ENCODE assay signal across 8 cellular contexts in the genomic region with DNA sequence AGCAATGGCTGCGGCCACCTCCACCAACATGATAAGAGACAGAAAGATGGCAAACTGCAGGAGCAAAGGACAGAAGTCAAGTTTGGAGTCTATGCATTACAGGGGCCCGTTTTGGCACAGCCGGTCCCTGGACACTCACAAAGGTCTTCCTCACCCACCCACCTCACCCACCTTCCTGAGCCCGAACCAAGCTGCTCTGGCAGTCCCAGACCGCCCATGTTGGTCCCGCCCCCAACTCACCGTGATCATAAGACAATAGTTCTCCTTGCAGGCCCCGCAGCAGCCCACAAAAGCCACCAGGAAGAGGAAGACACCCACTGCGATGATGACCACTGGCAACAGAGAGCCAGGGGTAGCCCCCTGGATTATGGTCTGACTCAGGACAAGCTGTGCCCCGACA. TPM values are rescaled to one million over a fixed set of nuclear protein-coding genes. Genes with fewer than 3 reads are reported as not detected.
DNase-seq lines count a peak whose midpoint lies in the region; ATAC-seq, FAIRE-seq and TF ChIP-seq lines count a peak whose summit lies in the region.

No MANE protein-coding gene starts in this region.

- ATAC-seq in stimulated activated naive CD8-positive, alpha-beta T cell treated with anti-CD3 and anti-CD28 coated beads, Interleukin-15, Interleukin-2, amounts not matched to agents 100 U/mL and 50 U/mL, for 24 hours, result no peak
- ATAC-seq in naive B cell (ENCODE audit: low read depth in 2 of 2) (no peak), HG02759 (IDR thresholded peaks at IDR 0.05; ENCODE audit: unreplicated experiment) (no peak), esophagus mucosa (no peak)

- peak overlapping the region; percentile 67 for H3K27ac Mint-ChIP-seq in stimulated activated naive CD8-positive, alpha-beta T cell treated with anti-CD3 and anti-CD28 coated beads, Interleukin-15, Interleukin-2, amounts not matched to agents 100 ng/mL and 50 ng/mL, for 24 hours
- H3K27ac Mint-ChIP-seq in dendritic cell treated with granulocyte-macrophage colony-stimulating factor and Interleukin-4, amounts not matched to agents 40 ng/mL and 50 ng/mL, for 4 days, result peak overlapping the region; percentile 90
- H3K27ac Mint-ChIP-seq in naive B cell, result peak overlapping the region in 2 of 6 donors; percentile 29 to 90

- intact Hi-C loops in dendritic cell treated with granulocyte-macrophage colony-stimulating factor and Interleukin-4, amounts not matched to agents 40 ng/mL and 50 ng/mL, for 4 days (cut with micrococcal nuclease), result no loop called here

- H3K4me1 Mint-ChIP-seq in stimulated activated naive CD8-positive, alpha-beta T cell treated with anti-CD3 and anti-CD28 coated beads, Interleukin-15, Interleukin-2, amounts not matched to agents 100 ng/mL and 50 ng/mL, for 24 hours (ENCODE audit: low read depth), result peaks cover 32% of the 10 kb centered on the region
- peaks cover 63% of the 10 kb centered on the region for H3K4me1 Mint-ChIP-seq in dendritic cell treated with granulocyte-macrophage colony-stimulating factor and Interleukin-4, amounts not matched to agents 40 ng/mL and 50 ng/mL, for 4 days (ENCODE audit: low read depth)
- H3K4me1 Mint-ChIP-seq in naive B cell, result peaks cover 40 to 52% (median 50%) of the 10 kb centered on the region in 3 donors

- H3K27me3 Mint-ChIP-seq in stimulated activated naive CD8-positive, alpha-beta T cell treated with anti-CD3 and anti-CD28 coated beads, Interleukin-15, Interleukin-2, amounts not matched to agents 100 ng/mL and 50 ng/mL, for 24 hours, result no peaks in the 10 kb centered on the region
- H3K27me3 Mint-ChIP-seq in dendritic cell treated with granulocyte-macrophage colony-stimulating factor and Interleukin-4, amounts not matched to agents 40 ng/mL and 50 ng/mL, for 4 days, result no peaks in the 10 kb centered on the region
- H3K27me3 Mint-ChIP-seq in naive B cell, result no peaks in the 10 kb centered on the region

- H3K36me3 Mint-ChIP-seq in stimulated activated naive CD8-positive, alpha-beta T cell treated with anti-CD3 and anti-CD28 coated beads, Interleukin-15, Interleukin-2, amounts not matched to agents 100 ng/mL and 50 ng/mL, for 24 hours (ENCODE audit: low read depth), result peaks cover 9% of the 10 kb centered on the region
- H3K36me3 Mint-ChIP-seq in dendritic cell treated with granulocyte-macrophage colony-stimulating factor and Interleukin-4, amounts not matched to agents 40 ng/mL and 50 ng/mL, for 4 days (ENCODE audit: low read depth), result peaks cover 77% of the 10 kb centered on the region
- no peaks in the 10 kb centered on the region for H3K36me3 Mint-ChIP-seq in naive B cell

- no peak for TF ChIP-seq CTCF in D721Med (IDR thresholded peaks at IDR 0.05; ENCODE audit: insufficient read depth, missing control alignments)

- DNase-seq in stimulated activated naive CD8-positive, alpha-beta T cell treated with anti-CD3 and anti-CD28 coated beads, Interleukin-15, Interleukin-2, amounts not matched to agents 100 U/mL and 50 U/mL, for 24 hours, result no peak
- DNase-seq in naive B cell (no peak), dermis blood vessel endothelial cell (no peak), D721Med (ENCODE audit: insufficient read length, low spot score) (no peak)

- FAIRE-seq in D721Med (lab: Jason Lieb, UNC), result no peak

- no peaks in the 10 kb centered on the region for H3K9me3 Mint-ChIP-seq in stimulated activated naive CD8-positive, alpha-beta T cell treated with anti-CD3 and anti-CD28 coated beads, Interleukin-15, Interleukin-2, amounts not matched to agents 100 ng/mL and 50 ng/mL, for 24 hours
- H3K9me3 Mint-ChIP-seq in dendritic cell treated with granulocyte-macrophage colony-stimulating factor and Interleukin-4, amounts not matched to agents 40 ng/mL and 50 ng/mL, for 4 days, result no peaks in the 10 kb centered on the region
- no peaks in the 10 kb centered on the region for H3K9me3 Mint-ChIP-seq in naive B cell

- peak overlapping the region; percentile 77 for H3K4me3 Mint-ChIP-seq in stimulated activated naive CD8-positive, alpha-beta T cell treated with anti-CD3 and anti-CD28 coated beads, Interleukin-15, Interleukin-2, amounts not matched to agents 100 ng/mL and 50 ng/mL, for 24 hours
- H3K4me3 Mint-ChIP-seq in dendritic cell treated with granulocyte-macrophage colony-stimulating factor and Interleukin-4, amounts not matched to agents 40 ng/mL and 50 ng/mL, for 4 days, result peak overlapping the region; percentile 93
- peak overlapping the region in 7 of 8 donors; percentile 79 to 90 (median 85) for H3K4me3 Mint-ChIP-seq in naive B cell

RNA-seq across cellular contexts. Expression of gene CD63, which starts 1.9 kb away (rescaled TPM):
- 100 to 1,000 TPM; 115 to 150 (median 142) TPM for polyA plus RNA-seq in naive B cell (ENCODE audit: low read depth in 6 of 6)
- total RNA-seq in dermis blood vessel endothelial cell, result 752 and 1,427 TPM in 2 replicates
- total RNA-seq in esophagus mucosa, result 253 TPM

RNA-seq across cellular contexts. Expression of gene RDH5, which starts 6.7 kb away (rescaled TPM):
- polyA plus RNA-seq in naive B cell (ENCODE audit: low read depth in 6 of 6), result 1 to 10 TPM in 3 of 6 donors, under 1 TPM in 2, not detected in 1; 0.61 to 3.1 (median 1.3) TPM
- 0.74 and 2.2 TPM in 2 replicates for total RNA-seq in dermis blood vessel endothelial cell
- 0.92 TPM for total RNA-seq in esophagus mucosa

RNA-seq across cellular contexts. Expression of gene BLOC1S1, which starts 11.1 kb away (rescaled TPM):
- 100 to 1,000 TPM; 152 to 259 (median 180) TPM for polyA plus RNA-seq in naive B cell (ENCODE audit: low read depth in 6 of 6)
- total RNA-seq in dermis blood vessel endothelial cell (55.8 and 61.2 TPM in 2 replicates), esophagus mucosa (109 TPM)

RNA-seq across cellular contexts. Expression of gene GDF11, which starts 16.0 kb away (rescaled TPM):
- 1 to 10 TPM in 3 of 6 donors, under 1 TPM in 3; 0.40 to 1.4 (median 0.83) TPM for polyA plus RNA-seq in naive B cell (ENCODE audit: low read depth in 6 of 6)
- total RNA-seq in dermis blood vessel endothelial cell (1.4 and 5.9 TPM in 2 replicates), esophagus mucosa (1.2 TPM)

RNA-seq across cellular contexts. Expression of gene ITGA7, which starts 19.2 kb away (rescaled TPM):
- polyA plus RNA-seq in naive B cell (ENCODE audit: low read depth in 6 of 6), result under 1 TPM in 2 of 6 donors, not detected in 4; 0.14 to 0.36 TPM
- total RNA-seq in dermis blood vessel endothelial cell (0.42 and 0.68 TPM in 2 replicates), esophagus mucosa (6.7 TPM)
